1 cellular context compared by ENCODE assay signal in genomic region chr7:20030417-20030816, GRCh38.
TF ChIP-seq lines count a peak whose summit lies in the region.

No MANE protein-coding gene starts in this region.

TF ChIP-seq in SK-N-SH treated with all-trans-retinoic acid at 6 μM for 48 hours, 23 proteins besides CTCF, POLR2A, EP300 and RAD21 (continued from another document):
- no peak for TF ChIP-seq POU6F1 (CRISPR knock-in tag; IDR thresholded peaks at IDR 0.05; ENCODE audit: borderline replicate concordance, low read depth)
- TF ChIP-seq ZFP3 (CRISPR knock-in tag; IDR thresholded peaks at IDR 0.05) = no peak
- no peak for TF ChIP-seq SNAI2 (CRISPR knock-in tag; IDR thresholded peaks at IDR 0.05)
- TF ChIP-seq CSDC2 (CRISPR knock-in tag; IDR thresholded peaks at IDR 0.05) = no peak
TF ChIP-seq in SK-N-SH treated with all-trans-retinoic acid at 6 μM for 48 hours: peak in this region for 0.
